Comparison of ENCODE assay signal across 8 cellular contexts in genomic region chr2:12819098-12819465, GRCh38.
A peak's percentile ranks its signal among the peaks of the same experiment; 100 is the strongest.
DNase-seq lines count a peak whose midpoint lies in the region; ATAC-seq and TF ChIP-seq lines count a peak whose summit lies in the region.

No MANE protein-coding gene starts in this region.

- POLR2A ChIA-PET in GM10248 (lab: Yijun Ruan, JAX), result no interaction called here

- H2BK5ac ChIP-seq in H9 (ENCODE audit: insufficient read length, low read length), result no peak overlapping the region

- no peak overlapping the region for H2BK15ac ChIP-seq in H9 (ENCODE audit: low read depth, low read length)

- H4K20me1 ChIP-seq in H9 (ENCODE audit: control insufficient read depth, insufficient read depth, insufficient read length), result no peaks in the 10 kb centered on the region

- no CpG with 5 or more reads among the region's 3 CpGs for WGBS in H9 (ENCODE audit: extremely low coverage, insufficient read length, low lambda C conversion rate)

- no peaks in the 10 kb centered on the region for H3K9me3 Mint-ChIP-seq in H9

- H3K23ac ChIP-seq in H9 (ENCODE audit: insufficient read length, low read depth, low read length), result no peak overlapping the region

- H3K27me3 Mint-ChIP-seq in H9 (ENCODE audit: low read depth), result no peaks in the 10 kb centered on the region; the same call in 1 of the 2 replicates

- no peaks in the 10 kb centered on the region for H3K27me3 ChIP-seq in SJSA1 (replicated peaks)
- no peaks in the 10 kb centered on the region for H3K27me3 ChIP-seq in H9 (ENCODE audit: insufficient read depth, low read length)

- H4K91ac ChIP-seq in H9 (ENCODE audit: insufficient read length, low read depth, low read length), result no peak overlapping the region

- H3K4me1 ChIP-seq in SJSA1 (replicated peaks) (peaks cover 36% of the 10 kb centered on the region), H9 (ENCODE audit: insufficient read depth, low read length) (no peaks in the 10 kb centered on the region; the same call in 1 of the 2 replicates)

- no peak overlapping the region for H2AK5ac ChIP-seq in H9 (ENCODE audit: insufficient read length, low read length)

- no peaks in the 10 kb centered on the region for H3K36me3 Mint-ChIP-seq in H9 (ENCODE audit: insufficient read depth in 1 of 3, low read depth in 3 of 3)

- no peak overlapping the region for H3K27ac Mint-ChIP-seq in H9

- H2AFZ ChIP-seq in H9 (ENCODE audit: low read length), result no peak overlapping the region

- H3T11ph ChIP-seq in H9 (ENCODE audit: low read length), result no peak overlapping the region

- no peak overlapping the region for H3K4me2 ChIP-seq in H9 (ENCODE audit: insufficient read depth, insufficient read length, low read length)

- no peak for ATAC-seq in GM18909 (IDR thresholded peaks at IDR 0.05; ENCODE audit: poor library complexity, unreplicated experiment)

- peak; percentile 71 for DNase-seq in COLO829 (ENCODE audit: low spot score)
- peak; percentile 82 to 84 for DNase-seq in SJSA1 (ENCODE audit: low read depth in 1 of 2, low spot score in 2 of 2)
- DNase-seq in fibroblast of the aortic adventitia (ENCODE audit: low read depth), result peak; percentile 100
- peak; percentile 6 for DNase-seq in pons (ENCODE audit: low spot score)
- no peak for DNase-seq in GM10248 (ENCODE audit: extremely low spot score)
- DNase-seq in H9, result no peak
- DNase-seq in substantia nigra (lab: John Stamatoyannopoulos, UW), result no peak

- H3K27ac ChIP-seq in SJSA1, result peak overlapping the region; percentile 98
- no peak overlapping the region for H3K27ac ChIP-seq in H9 (ENCODE audit: insufficient read length, low read depth, low read length)
- H3K27ac ChIP-seq in substantia nigra (ENCODE audit: low read depth, low read length, poor library complexity, severe bottlenecking), result no peak overlapping the region

- CTCF ChIA-PET in GM10248 (lab: Yijun Ruan, JAX), result no interaction called here

- no peak overlapping the region for H3K4ac ChIP-seq in H9 (ENCODE audit: low read depth, low read length)

- peaks cover 7 to 10% of the 10 kb centered on the region in 2 experiments for H3K4me1 Mint-ChIP-seq in H9

- H3K79me2 ChIP-seq in H9 (ENCODE audit: insufficient read depth, low read length), result no peaks in the 10 kb centered on the region

- no peak overlapping the region for H3K4me3 Mint-ChIP-seq in H9

- H3K14ac ChIP-seq in H9 (ENCODE audit: insufficient read depth, low read length), result no peak overlapping the region

- H2BK20ac ChIP-seq in H9 (ENCODE audit: low read depth, low read length, poor library complexity, severe bottlenecking), result no peak overlapping the region

- no peak overlapping the region for H4K8ac ChIP-seq in H9 (replicated peaks; ENCODE audit: insufficient read length, low read depth, low read length)

- H2BK120ac ChIP-seq in H9 (ENCODE audit: low read depth, low read length, poor library complexity, severe bottlenecking), result no peak overlapping the region

- H2BK12ac ChIP-seq in H9 (ENCODE audit: insufficient read length, low read depth, low read length), result no peak overlapping the region

- H3K23me2 ChIP-seq in H9 (ENCODE audit: insufficient read length, low read depth, low read length, poor library complexity, severe bottlenecking), result no peaks in the 10 kb centered on the region

- no peak overlapping the region for H3K9ac ChIP-seq in H9 (ENCODE audit: extremely low read depth, insufficient read length, low read length)

- H4K5ac ChIP-seq in H9 (ENCODE audit: insufficient read length, low read depth, low read length), result no peak overlapping the region

- H3K4me3 ChIP-seq in SJSA1 (no peak overlapping the region), fibroblast of the aortic adventitia (ENCODE audit: low read depth, low read length) (no peak overlapping the region)

- no peak overlapping the region for H3K18ac ChIP-seq in H9 (ENCODE audit: insufficient read length, low read depth, low read length)

- H3K79me1 ChIP-seq in H9 (ENCODE audit: insufficient read depth, low read depth, low read length, poor library complexity, severe bottlenecking), result no peaks in the 10 kb centered on the region

- no peak for TF ChIP-seq CTCF in fibroblast of the aortic adventitia (IDR thresholded peaks at IDR 0.05; ENCODE audit: insufficient read depth, low read length)
- no peak for TF ChIP-seq CTCF in GM10248 (IDR thresholded peaks at IDR 0.05; ENCODE audit: control extremely low read depth, extremely low read depth, low read depth, missing control alignments)
- no peak for TF ChIP-seq CTCF in H9 (conservative IDR thresholded peaks at IDR 0.05)

- no peaks in the 10 kb centered on the region for H3K36me3 ChIP-seq in SJSA1

- H3K9me3 ChIP-seq in SJSA1 (replicated peaks), result no peaks in the 10 kb centered on the region
- H3K9me3 ChIP-seq in H9 (ENCODE audit: control insufficient read depth, low read depth, low read length), result no peaks in the 10 kb centered on the region

- H3K56ac ChIP-seq in H9 (ENCODE audit: insufficient read length, low read depth, low read length), result no peak overlapping the region

Comparison
In these comparisons a context has a peak if more than half of its experiments do, and no peak if none do; other contexts are left out.
1. DNase-seq: peak in COLO829 (single experiment), SJSA1 (2 of 2), fibroblast of the aortic adventitia (single experiment) and pons (single experiment); none in GM10248 (single experiment), H9 (single experiment) and substantia nigra (0 of 49).